In genomic region chr4:109164011-109164410, GRCh38 we compare ENCODE assay signal across 19 cellular contexts.
DNase-seq lines count a peak whose midpoint lies in the region; ATAC-seq, FAIRE-seq and TF ChIP-seq lines count a peak whose summit lies in the region.
"Had no signal": no experiment of that assay in that cellular context is flagged by ENCODE, and none has a peak within 500 bp of the region (broad histone marks: within the 10 kb centered on the region; RNA-seq: fewer than 3 reads in every experiment).

No MANE protein-coding gene starts in this region.

- no peaks in the 10 kb centered on the region for H3K79me2 ChIP-seq in H9 (ENCODE audit: insufficient read depth, low read length)

- H2AK5ac ChIP-seq in H9 (ENCODE audit: insufficient read length, low read length): no peak overlapping the region

- H3K4me1 ChIP-seq in H9 (ENCODE audit: insufficient read depth, low read length): peaks cover 9% of the 10 kb centered on the region
- H3K4me1 ChIP-seq in pancreas: peaks cover 0 to 5% (median 0%) of the 10 kb centered on the region in 3 donors
- no peaks in the 10 kb centered on the region for H3K4me1 ChIP-seq in uterus

- no peak for FAIRE-seq in pancreas (lab: Jason Lieb, UNC)
- FAIRE-seq in GM12892 (lab: Jason Lieb, UNC): no peak
- FAIRE-seq: H54 had no signal

- H3T11ph ChIP-seq in H9 (ENCODE audit: low read length): no peak overlapping the region

- no peak overlapping the region for H3K27ac ChIP-seq in H9 (ENCODE audit: insufficient read length, low read depth, low read length)
- no peak overlapping the region for H3K27ac ChIP-seq in brain microvascular endothelial cell
- H3K27ac ChIP-seq in pancreas: no peak overlapping the region
- no peak overlapping the region for H3K27ac ChIP-seq in uterus
- H3K27ac ChIP-seq: thoracic aorta had no signal

- no peak overlapping the region for H4K5ac ChIP-seq in H9 (ENCODE audit: insufficient read length, low read depth, low read length)

- H3K36me3 Mint-ChIP-seq in H9 (ENCODE audit: insufficient read depth in 1 of 3, low read depth in 3 of 3): no peaks in the 10 kb centered on the region
- no peaks in the 10 kb centered on the region for H3K36me3 Mint-ChIP-seq in T-helper 17 cell (ENCODE audit: low read depth)

- H3K14ac ChIP-seq in H9 (ENCODE audit: insufficient read depth, low read length): no peak overlapping the region

- H3K4me3 Mint-ChIP-seq in H9 (no peak overlapping the region), T-helper 17 cell (no peak overlapping the region)
- H3K4me3 Mint-ChIP-seq: activated CD4-positive, alpha-beta memory T cell treated with anti-CD3 and anti-CD28 coated beads, Interleukin-2, amount 10 ng/mL, durations not matched to agents 7 days and 5 days; activated T-helper 1 cell treated with anti-CD3 and anti-CD28 coated beads, Interleukin-12 subunit alpha, Interleukin-12 subunit beta, Interleukin-2, Interleukin-4 antibody, amounts not matched to agents 30 ng/mL and 10 ng/mL and 1 ng/mL, durations not matched to agents 14 hours and 24 hours and 36 hours had no signal

- H3K36me3 ChIP-seq in brain microvascular endothelial cell (replicated peaks): no peaks in the 10 kb centered on the region
- no peaks in the 10 kb centered on the region for H3K36me3 ChIP-seq in pancreas
- no peaks in the 10 kb centered on the region for H3K36me3 ChIP-seq in uterus
- H3K36me3 ChIP-seq: thoracic aorta had no signal

- H3K56ac ChIP-seq in H9 (ENCODE audit: insufficient read length, low read depth, low read length): no peak overlapping the region

- no peaks in the 10 kb centered on the region for H4K20me1 ChIP-seq in H9 (ENCODE audit: control insufficient read depth, insufficient read depth, insufficient read length)

- H4K8ac ChIP-seq in H9 (replicated peaks; ENCODE audit: insufficient read length, low read depth, low read length): no peak overlapping the region

- no peak overlapping the region for H2BK12ac ChIP-seq in H9 (ENCODE audit: insufficient read length, low read depth, low read length)

- no peaks in the 10 kb centered on the region for H3K27me3 ChIP-seq in H9 (ENCODE audit: insufficient read depth, low read length)
- H3K27me3 ChIP-seq in brain microvascular endothelial cell (replicated peaks): no peaks in the 10 kb centered on the region
- H3K27me3 ChIP-seq in pancreas: no peaks in the 10 kb centered on the region
- H3K27me3 ChIP-seq in uterus: no peaks in the 10 kb centered on the region

- no peak overlapping the region for H3K4ac ChIP-seq in H9 (ENCODE audit: low read depth, low read length)

- H3K79me1 ChIP-seq in H9 (ENCODE audit: insufficient read depth, low read depth, low read length, poor library complexity, severe bottlenecking): no peaks in the 10 kb centered on the region

- H3K4me1 Mint-ChIP-seq in H9: peaks cover 17 to 19% of the 10 kb centered on the region in 2 experiments
- no peaks in the 10 kb centered on the region for H3K4me1 Mint-ChIP-seq in T-helper 17 cell
- H3K4me1 Mint-ChIP-seq: activated CD4-positive, alpha-beta memory T cell treated with anti-CD3 and anti-CD28 coated beads, Interleukin-2, amount 10 ng/mL, durations not matched to agents 7 days and 5 days had no signal

- intact Hi-C loops in pancreas (cut with DNase I) (no loop called here), uterus (cut with DNase I; ENCODE audit: low total_unique reads) (no loop called here)

- H3K27me3 Mint-ChIP-seq in H9 (ENCODE audit: low read depth) (no peaks in the 10 kb centered on the region), T-helper 17 cell (peaks cover 38% of the 10 kb centered on the region)

- DNase-seq in H9 (no peak), brain microvascular endothelial cell (peak; percentile 25), iPS-NIHi7 (ENCODE audit: extremely low spot score) (peak; percentile 18), pancreas (no peak), GM12892 (ENCODE audit: insufficient read length) (no peak), T-helper 17 cell (no peak), anterior cingulate cortex (lab: John Stamatoyannopoulos, UW) (no peak), uterus (no peak)
- DNase-seq: activated CD4-positive, alpha-beta memory T cell treated with anti-CD3 and anti-CD28 coated beads, Interleukin-2, amount 10 ng/mL, durations not matched to agents 7 days and 5 days; amygdala; C1 segment of cervical spinal cord; DMS79; NCI-H187; SK-N-SH; stimulated activated CD4-positive, alpha-beta T cell treated with anti-CD3 and anti-CD28 coated beads, Interleukin-4, amount 100 ng/mL, for 24 hours had no signal

- no peak overlapping the region for H2BK5ac ChIP-seq in H9 (ENCODE audit: insufficient read length, low read length)

- no peak overlapping the region for H3K18ac ChIP-seq in H9 (ENCODE audit: insufficient read length, low read depth, low read length)

- no peak overlapping the region for H3K9ac ChIP-seq in H9 (ENCODE audit: extremely low read depth, insufficient read length, low read length)
- H3K9ac ChIP-seq: SK-N-SH had no signal

- no peak overlapping the region for H2BK120ac ChIP-seq in H9 (ENCODE audit: low read depth, low read length, poor library complexity, severe bottlenecking)

- no peaks in the 10 kb centered on the region for H3K23me2 ChIP-seq in H9 (ENCODE audit: insufficient read length, low read depth, low read length, poor library complexity, severe bottlenecking)

- H2AFZ ChIP-seq in H9 (ENCODE audit: low read length): no peak overlapping the region

- TF ChIP-seq POLR2A in GM12892 (IDR thresholded peaks at IDR 0.05; ENCODE audit: low read depth, low read length): no peak
- TF ChIP-seq POLR2A in uterus (IDR thresholded peaks at IDR 0.05): no peak

- H4K91ac ChIP-seq in H9 (ENCODE audit: insufficient read length, low read depth, low read length): no peak overlapping the region

- in situ Hi-C loops in brain microvascular endothelial cell (cut with HindIII; ENCODE audit: low pct_ligation_motif_present, low sequenced_read_pairs): no loop called here

- no peak overlapping the region for H2BK15ac ChIP-seq in H9 (ENCODE audit: low read depth, low read length)

- ATAC-seq in pancreas: peak in 3 of 4 donors; percentile 40 to 72 (median 69)
- no peak for ATAC-seq in T-helper 17 cell
- ATAC-seq: Panc1 had no signal

- H3K4me3 ChIP-seq in brain microvascular endothelial cell (ENCODE audit: low read depth, low read length) (no peak overlapping the region), pancreas (no peak overlapping the region), uterus (no peak overlapping the region)
- H3K4me3 ChIP-seq: thoracic aorta had no signal

- H3K9me3 ChIP-seq in H9 (ENCODE audit: control insufficient read depth, low read depth, low read length) (no peaks in the 10 kb centered on the region), pancreas (no peaks in the 10 kb centered on the region), T-helper 17 cell (ENCODE audit: control insufficient read depth, low read length, poor library complexity, severe bottlenecking) (no peaks in the 10 kb centered on the region), uterus (no peaks in the 10 kb centered on the region)
- H3K9me3 ChIP-seq: SK-N-SH, thoracic aorta had no signal

- H3K27ac Mint-ChIP-seq in H9 (peak overlapping the region in 2 of 3 experiments; percentile 28 to 90; a peak in 3 of 7 replicates), T-helper 17 cell (no peak overlapping the region)
- H3K27ac Mint-ChIP-seq: activated CD4-positive, alpha-beta memory T cell treated with anti-CD3 and anti-CD28 coated beads, Interleukin-2, amount 10 ng/mL, durations not matched to agents 7 days and 5 days; activated T-helper 1 cell treated with anti-CD3 and anti-CD28 coated beads, Interleukin-12 subunit alpha, Interleukin-12 subunit beta, Interleukin-2, Interleukin-4 antibody, amounts not matched to agents 30 ng/mL and 10 ng/mL and 1 ng/mL, durations not matched to agents 14 hours and 24 hours and 36 hours had no signal

- no peak overlapping the region for H3K23ac ChIP-seq in H9 (ENCODE audit: insufficient read length, low read depth, low read length)

- TF ChIP-seq CTCF in H9 (conservative IDR thresholded peaks at IDR 0.05) (no peak), brain microvascular endothelial cell (IDR thresholded peaks at IDR 0.05; ENCODE audit: low read depth, low read length, missing control alignments) (no peak), pancreas (IDR thresholded peaks at IDR 0.05) (no peak), uterus (IDR thresholded peaks at IDR 0.05) (no peak)

- no peak overlapping the region for H3K4me2 ChIP-seq in H9 (ENCODE audit: insufficient read depth, insufficient read length, low read length)
- H3K4me2 ChIP-seq: SK-N-SH had no signal

- no peak overlapping the region for H2BK20ac ChIP-seq in H9 (ENCODE audit: low read depth, low read length, poor library complexity, severe bottlenecking)

- no peaks in the 10 kb centered on the region for H3K9me3 Mint-ChIP-seq in H9
- H3K9me3 Mint-ChIP-seq: activated CD4-positive, alpha-beta memory T cell treated with anti-CD3 and anti-CD28 coated beads, Interleukin-2, amount 10 ng/mL, durations not matched to agents 7 days and 5 days; activated T-helper 1 cell treated with anti-CD3 and anti-CD28 coated beads, Interleukin-12 subunit alpha, Interleukin-12 subunit beta, Interleukin-2, Interleukin-4 antibody, amounts not matched to agents 30 ng/mL and 10 ng/mL and 1 ng/mL, durations not matched to agents 14 hours and 24 hours and 36 hours had no signal

Comparison
In these comparisons a context has a peak if more than half of its experiments do, and no peak if none do; other contexts are left out.
1. DNase-seq: peak in brain microvascular endothelial cell (single experiment) and iPS-NIHi7 (single experiment); none in H9 (single experiment), pancreas (0 of 6), GM12892 (single experiment), T-helper 17 cell (0 of 3), anterior cingulate cortex (0 of 58) and uterus (0 of 2).